Comparison of ENCODE assay signal across 1 cellular context in genomic region chr2:180840641-180841040, GRCh38.
TF ChIP-seq lines count a peak whose summit lies in the region.

No MANE protein-coding gene starts in this region.

TF ChIP-seq in H1, 55 proteins besides CTCF, POLR2A, EP300 and RAD21 (continued from another document):
- TF ChIP-seq BRCA1 (IDR thresholded peaks at IDR 0.05; ENCODE audit: low read depth, low read length) (no peak), JUND (IDR thresholded peaks at IDR 0.05; ENCODE audit: low read length) (no peak), HDAC6 (IDR thresholded peaks at IDR 0.05; ENCODE audit: low read depth, low read length) (no peak), SUZ12 (IDR thresholded peaks at IDR 0.05; ENCODE audit: low read length) (no peak), RXRA (IDR thresholded peaks at IDR 0.05; ENCODE audit: insufficient read depth, low read depth, low read length) (no peak), USF2 (IDR thresholded peaks at IDR 0.05; ENCODE audit: low read length) (no peak), SIN3A (conservative IDR thresholded peaks at IDR 0.05 in 1 of 2, IDR thresholded peaks at IDR 0.05 in 1 of 2; ENCODE audit: low read depth in 1 of 2, low read length in 2 of 2) (no peak), PHF8 (conservative IDR thresholded peaks at IDR 0.05; ENCODE audit: low read depth, low read length) (no peak), EZH2 (IDR thresholded peaks at IDR 0.05; ENCODE audit: low read depth, low read length, severe bottlenecking) (no peak), TEAD4 (IDR thresholded peaks at IDR 0.05; ENCODE audit: low read depth, low read length) (no peak)
